Comparison of ENCODE assay signal across 23 cellular contexts in the genomic region with DNA sequence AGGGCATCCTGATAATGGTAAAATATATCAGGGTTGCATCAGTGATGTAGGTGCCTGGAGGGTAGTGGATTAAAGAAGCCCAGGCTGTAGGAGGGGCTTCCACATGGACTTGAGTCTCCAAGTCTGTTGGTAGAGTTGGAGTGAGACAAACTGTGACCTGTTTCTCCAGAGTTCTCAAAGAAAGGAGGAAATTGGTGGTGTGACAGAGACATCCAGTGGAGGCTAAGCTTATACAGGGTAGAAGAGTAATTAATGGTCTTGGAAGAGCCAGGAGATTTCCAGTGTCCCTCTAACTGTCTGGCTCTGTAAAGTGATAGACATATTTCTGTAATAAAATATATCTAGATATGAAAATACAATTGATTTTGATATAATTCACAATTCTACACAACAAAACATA.
DNase-seq lines count a peak whose midpoint lies in the region; ATAC-seq, FAIRE-seq and TF ChIP-seq lines count a peak whose summit lies in the region.
"Had no signal": no experiment of that assay in that cellular context is flagged by ENCODE, and none has a peak within 500 bp of the region (broad histone marks: within the 10 kb centered on the region; RNA-seq: fewer than 3 reads in every experiment).

No MANE protein-coding gene starts in this region.

- no peak overlapping the region for H3K27ac Mint-ChIP-seq in neural progenitor cell
- H3K27ac Mint-ChIP-seq: CD8-positive, alpha-beta memory T cell; HFFc6 had no signal

- H4K20me1 ChIP-seq in K562 (replicated peaks; ENCODE audit: control insufficient read depth, insufficient read depth, low read length) (no peaks in the 10 kb centered on the region), neural progenitor cell (ENCODE audit: low read depth) (no peaks in the 10 kb centered on the region)

- in situ Hi-C loops in K562 (cut with MboI), result no loop called here

- H3K4me1 ChIP-seq in K562 (replicated peaks in 1 of 2; ENCODE audit: control insufficient read depth in 2 of 2, insufficient read depth in 2 of 2, low read length in 2 of 2), result no peaks in the 10 kb centered on the region
- no peaks in the 10 kb centered on the region for H3K4me1 ChIP-seq in neural progenitor cell
- H3K4me1 ChIP-seq: SJSA1 had no signal

- POLR2A ChIA-PET in K562 (lab: Yijun Ruan, JAX), result no interaction called here

- CTCF ChIA-PET in K562 (lab: Yijun Ruan, JAX; ENCODE audit: low intra/inter-chr PET ratio), result no interaction called here

- intact Hi-C loops in K562 (cut with micrococcal nuclease), result no loop called here

- no peak overlapping the region for H3K4me3 ChIP-seq in K562
- no peak overlapping the region for H3K4me3 ChIP-seq in neural progenitor cell
- H3K4me3 ChIP-seq in H7 (ENCODE audit: insufficient read depth, low read depth, low read length), result no peak overlapping the region
- H3K4me3 ChIP-seq: SJSA1 had no signal

- FAIRE-seq in K562 (lab: Jason Lieb, UNC) (no peak), H54 (lab: Jason Lieb, UNC) (no peak)
- FAIRE-seq: GM18507, RCC 7860 had no signal

- BruUV-seq in K562 (replicated peaks; lab: Mats Ljungman, UMichigan), result no TSS peak

- no peaks in the 10 kb centered on the region for H3K4me1 Mint-ChIP-seq in neural progenitor cell
- H3K4me1 Mint-ChIP-seq: CD8-positive, alpha-beta memory T cell had no signal

- no peak overlapping the region for H3K4me2 ChIP-seq in K562 (ENCODE audit: insufficient read depth, low read length)
- H3K4me2 ChIP-seq in neural progenitor cell, result no peak overlapping the region

- no peaks in the 10 kb centered on the region for H3K27me3 Mint-ChIP-seq in neural progenitor cell (ENCODE audit: insufficient read depth, low read depth)

- TF ChIP-seq RAD21 in K562 (CRISPR knock-in tag; conservative IDR thresholded peaks at IDR 0.05 in 1 of 2, IDR thresholded peaks at IDR 0.05 in 1 of 2), result peak in 1 of 2 experiments; percentile 52; a peak in 2 of 4 replicates

- no peaks in the 10 kb centered on the region for H3K9me3 Mint-ChIP-seq in neural progenitor cell
- H3K9me3 Mint-ChIP-seq: CD8-positive, alpha-beta memory T cell had no signal

- no peak overlapping the region for H3K27ac ChIP-seq in K562 (ENCODE audit: extremely low read depth, low read depth, low read length)
- H3K27ac ChIP-seq in neural progenitor cell, result no peak overlapping the region
- H3K27ac ChIP-seq: SJSA1 had no signal

- DNase-seq in NCI-H82 (lab: John Stamatoyannopoulos, UW) (peak; percentile 21), NCI-H82 treated with DMSO at 0.1 percent for 48 hours (lab: John Stamatoyannopoulos, UW; ENCODE audit: unreplicated experiment) (no peak), OCI-M1 (lab: John Stamatoyannopoulos, UW) (peak; percentile 24), K562 (ENCODE audit: extremely low read depth in 1 of 4, low spot score in 3 of 4) (peak in 2 of 4 experiments; percentile 27 to 34), neural progenitor cell (ENCODE audit: low spot score) (no peak), H54 (ENCODE audit: insufficient read length, low spot score) (no peak), H7 (no peak)
- DNase-seq: AML-193, C1 segment of cervical spinal cord, Calu3, DMS153, HFFc6, KG1, NCI-H1417, NCI-H1694 treated with DMSO at 0.1 percent for 48 hours, NCI-H510A, NCI-H748 treated with DMSO at 0.1 percent for 48 hours had no signal

- H3K9me1 ChIP-seq in K562 (ENCODE audit: control insufficient read depth, insufficient read depth, low read length), result no peaks in the 10 kb centered on the region

- H3K27me3 ChIP-seq in K562 (ENCODE audit: control insufficient read depth in 2 of 2, insufficient read depth in 2 of 2, low read length in 2 of 2) (no peaks in the 10 kb centered on the region), neural progenitor cell (no peaks in the 10 kb centered on the region), H7 (ENCODE audit: control insufficient read depth, insufficient read depth, low read length) (no peaks in the 10 kb centered on the region)
- H3K27me3 ChIP-seq: SJSA1 had no signal

- no peak overlapping the region for H3K9ac ChIP-seq in K562 (ENCODE audit: insufficient read depth in 1 of 2, low read depth in 2 of 2, low read length in 2 of 2)
- H3K9ac ChIP-seq in neural progenitor cell, result no peak overlapping the region

- no peaks in the 10 kb centered on the region for H3K36me3 ChIP-seq in K562 (ENCODE audit: control insufficient read depth, insufficient read depth, low read length)
- no peaks in the 10 kb centered on the region for H3K36me3 ChIP-seq in neural progenitor cell
- H3K36me3 ChIP-seq in H7 (replicated peaks; ENCODE audit: control insufficient read depth, insufficient read depth, low read length), result no peaks in the 10 kb centered on the region
- H3K36me3 ChIP-seq: SJSA1 had no signal

- no peaks in the 10 kb centered on the region; the same call in 1 of the 2 replicates for H3K9me3 ChIP-seq in K562 (replicated peaks; ENCODE audit: control insufficient read depth, insufficient read depth, low read depth, low read length)
- H3K9me3 ChIP-seq in neural progenitor cell (ENCODE audit: low read depth), result no peaks in the 10 kb centered on the region
- H3K9me3 ChIP-seq: SJSA1 had no signal

- TF ChIP-seq CTCF in K562 (IDR thresholded peaks at IDR 0.05 in 2 of 3, conservative IDR thresholded peaks at IDR 0.05 in 1 of 3; ENCODE audit: insufficient read depth in 2 of 3, low read depth in 1 of 3, low read length in 3 of 3) (peak in 1 of 3 experiments; percentile 26; a peak in 1 of 6 replicates), neural progenitor cell (IDR thresholded peaks at IDR 0.05) (peak; percentile 5)

- TF ChIP-seq POLR2A in K562 (conservative IDR thresholded peaks at IDR 0.05) (no peak), H54 (IDR thresholded peaks at IDR 0.05; ENCODE audit: low read depth, low read length) (no peak)

- no peak overlapping the region for H3K4me3 Mint-ChIP-seq in neural progenitor cell
- H3K4me3 Mint-ChIP-seq: CD8-positive, alpha-beta memory T cell; HFFc6 had no signal

- H3K79me2 ChIP-seq in K562 (ENCODE audit: control insufficient read depth, insufficient read depth, low read length) (no peaks in the 10 kb centered on the region), neural progenitor cell (ENCODE audit: low read depth) (no peaks in the 10 kb centered on the region)

- H3F3A ChIP-seq in neural progenitor cell (ENCODE audit: low read depth), result no peaks in the 10 kb centered on the region

- H2AFZ ChIP-seq in K562 (ENCODE audit: low read depth, low read length) (no peak overlapping the region), neural progenitor cell (replicated peaks) (no peak overlapping the region)

- TF ChIP-seq EP300 in K562 (IDR thresholded peaks at IDR 0.05; ENCODE audit: low read length), result no peak

- H3K36me3 Mint-ChIP-seq in neural progenitor cell, result no peaks in the 10 kb centered on the region
- H3K36me3 Mint-ChIP-seq: CD8-positive, alpha-beta memory T cell had no signal

- ATAC-seq in K562 (peak; percentile 73), GM18520 (IDR thresholded peaks at IDR 0.05; ENCODE audit: unreplicated experiment) (no peak)
- ATAC-seq: Right ventricle myocardium inferior had no signal

TF ChIP-seq in K562, 482 proteins besides CTCF, POLR2A, EP300 and RAD21:
- no peak for TF ChIP-seq CHD1 (IDR thresholded peaks at IDR 0.05; ENCODE audit: low read length)
- TF ChIP-seq, protein P1, sequence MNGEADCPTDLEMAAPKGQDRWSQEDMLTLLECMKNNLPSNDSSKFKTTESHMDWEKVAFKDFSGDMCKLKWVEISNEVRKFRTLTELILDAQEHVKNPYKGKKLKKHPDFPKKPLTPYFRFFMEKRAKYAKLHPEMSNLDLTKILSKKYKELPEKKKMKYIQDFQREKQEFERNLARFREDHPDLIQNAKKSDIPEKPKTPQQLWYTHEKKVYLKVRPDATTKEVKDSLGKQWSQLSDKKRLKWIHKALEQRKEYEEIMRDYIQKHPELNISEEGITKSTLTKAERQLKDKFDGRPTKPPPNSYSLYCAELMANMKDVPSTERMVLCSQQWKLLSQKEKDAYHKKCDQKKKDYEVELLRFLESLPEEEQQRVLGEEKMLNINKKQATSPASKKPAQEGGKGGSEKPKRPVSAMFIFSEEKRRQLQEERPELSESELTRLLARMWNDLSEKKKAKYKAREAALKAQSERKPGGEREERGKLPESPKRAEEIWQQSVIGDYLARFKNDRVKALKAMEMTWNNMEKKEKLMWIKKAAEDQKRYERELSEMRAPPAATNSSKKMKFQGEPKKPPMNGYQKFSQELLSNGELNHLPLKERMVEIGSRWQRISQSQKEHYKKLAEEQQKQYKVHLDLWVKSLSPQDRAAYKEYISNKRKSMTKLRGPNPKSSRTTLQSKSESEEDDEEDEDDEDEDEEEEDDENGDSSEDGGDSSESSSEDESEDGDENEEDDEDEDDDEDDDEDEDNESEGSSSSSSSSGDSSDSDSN (IDR thresholded peaks at IDR 0.05; ENCODE audit: borderline replicate concordance in 1 of 2, low read depth in 2 of 2, low read length in 2 of 2), result 0 out of 4 replicates have a peak, but pooled peaks of 1 of the 2 experiments have one; percentile 37
- TF ChIP-seq NELFE (IDR thresholded peaks at IDR 0.05; ENCODE audit: insufficient read depth, insufficient read length), result no peak
- TF ChIP-seq ERF (CRISPR knock-in tag; IDR thresholded peaks at IDR 0.05), result no peak

Comparison
In these comparisons a context has a peak if more than half of its experiments do, and no peak if none do; other contexts are left out.
1. DNase-seq: peak in NCI-H82 (single experiment) and OCI-M1 (single experiment); none in NCI-H82 treated with DMSO at 0.1 percent for 48 hours (single experiment), neural progenitor cell (single experiment), H54 (single experiment) and H7 (single experiment).